Comparison of ENCODE assay signal across 10 cellular contexts in genomic region chr6:39003072-39003471, GRCh38. TPM values are rescaled to one million over a fixed set of nuclear protein-coding genes. Genes with fewer than 3 reads are reported as not detected.
A peak's percentile ranks its signal among the peaks of the same experiment; 100 is the strongest.
DNase-seq lines count a peak whose midpoint lies in the region; ATAC-seq and TF ChIP-seq lines count a peak whose summit lies in the region.
"Had no signal": no experiment of that assay in that cellular context is flagged by ENCODE, and none has a peak within 500 bp of the region (broad histone marks: within the 10 kb centered on the region; RNA-seq: fewer than 3 reads in every experiment).

No MANE protein-coding gene starts in this region.

- no peak for TF ChIP-seq POLR2A in testis (IDR thresholded peaks at IDR 0.05)

- ATAC-seq in HG02588 (IDR thresholded peaks at IDR 0.05; ENCODE audit: unreplicated experiment): no peak

- H3K27me3 ChIP-seq in DOHH2 (ENCODE audit: control insufficient read depth, low read length) (peaks cover 22% of the 10 kb centered on the region), testis (no peaks in the 10 kb centered on the region)

- H3K4me1 ChIP-seq in DOHH2 (ENCODE audit: control insufficient read depth, low read length) (no peaks in the 10 kb centered on the region), testis (no peaks in the 10 kb centered on the region)

- no peak overlapping the region for H3K4me2 ChIP-seq in DOHH2 (ENCODE audit: low read length)

- intact Hi-C loops in testis (cut with DNase I; ENCODE audit: low total_unique reads): no loop called here

- H4K20me1 ChIP-seq in DOHH2 (ENCODE audit: control insufficient read depth, insufficient read depth, low read depth, low read length): no peaks in the 10 kb centered on the region

- 37 to 41% methylated on average over 3 of the region's 3 CpGs for WGBS in testis, 2 donors

- H3F3A ChIP-seq in DOHH2 (ENCODE audit: control insufficient read depth, insufficient read depth): no peaks in the 10 kb centered on the region

- no peaks in the 10 kb centered on the region for H3K9me2 ChIP-seq in DOHH2 (replicated peaks; ENCODE audit: control insufficient read depth, low read length)

- H3K4me3 ChIP-seq in DOHH2 (ENCODE audit: low read length): no peak overlapping the region
- H3K4me3 ChIP-seq in epithelial cell of esophagus (ENCODE audit: low read length): no peak overlapping the region
- H3K4me3 ChIP-seq in testis: no peak overlapping the region

- H3K9me3 ChIP-seq in DOHH2 (ENCODE audit: control insufficient read depth, insufficient read depth, low read length): no peaks in the 10 kb centered on the region
- H3K9me3 ChIP-seq in testis: no peaks in the 10 kb centered on the region

- peak; percentile 4; the same call in 1 of the 2 replicates for TF ChIP-seq CTCF in AG09319 (IDR thresholded peaks at IDR 0.05; ENCODE audit: low read depth, low read length)
- peak; percentile 34 for TF ChIP-seq CTCF in DOHH2 (IDR thresholded peaks at IDR 0.05; ENCODE audit: low read depth, low read length, poor library complexity, severe bottlenecking)
- TF ChIP-seq CTCF in epithelial cell of esophagus (IDR thresholded peaks at IDR 0.05; ENCODE audit: insufficient read depth, low read depth, low read length, missing control alignments): peak; percentile 20
- TF ChIP-seq CTCF in testis (IDR thresholded peaks at IDR 0.05): no peak
- no peak for TF ChIP-seq CTCF in GM20000 (IDR thresholded peaks at IDR 0.05; ENCODE audit: extremely low read depth, missing control alignments)

- DNase-seq in AG09319 (ENCODE audit: extremely low read depth, low read depth): no peak
- peak; percentile 68 for DNase-seq in NCI-H82 (lab: John Stamatoyannopoulos, UW)
- DNase-seq in epithelial cell of esophagus (ENCODE audit: low read depth): peak; percentile 12
- DNase-seq in testis: no peak
- no peak for DNase-seq in NCI-H2107 treated with DMSO at 0.1 percent for 48 hours (lab: John Stamatoyannopoulos, UW; ENCODE audit: unreplicated experiment)
- no peak for DNase-seq in GM20000 (ENCODE audit: low spot score)
- DNase-seq: activated CD4-positive, alpha-beta T cell treated with anti-CD3 and anti-CD28 coated beads, Interleukin-2, amount 10 ng/mL, durations not matched to agents 24 days and 14 days; NCI-H774 had no signal

- H3K79me2 ChIP-seq in DOHH2 (ENCODE audit: control insufficient read depth, low read length): no peaks in the 10 kb centered on the region

- H3K27ac ChIP-seq in DOHH2 (ENCODE audit: low read depth, low read length) (no peak overlapping the region), testis (no peak overlapping the region)

- H3K36me3 ChIP-seq in DOHH2 (ENCODE audit: control insufficient read depth, low read length) (no peaks in the 10 kb centered on the region), testis (ENCODE audit: low read depth, missing control alignments) (no peaks in the 10 kb centered on the region)

RNA-seq across cellular contexts. Expression of gene GLP1R, which starts 45.5 kb away (rescaled TPM):
- total RNA-seq in testis: under 1 TPM; 0.31 to 0.55 TPM
- 0.09 TPM for polyA plus RNA-seq in testis (ENCODE audit: insufficient read depth, low read depth, low replicate concordance)

Comparison
In these comparisons a context has a peak if more than half of its experiments do, and no peak if none do; other contexts are left out.
1. DNase-seq: peak in NCI-H82 (single experiment) and epithelial cell of esophagus (single experiment); none in AG09319 (single experiment), testis (single experiment), NCI-H2107 treated with DMSO at 0.1 percent for 48 hours (single experiment) and GM20000 (single experiment).
2. CTCF ChIP-seq: peak in AG09319 (single experiment), DOHH2 (single experiment) and epithelial cell of esophagus (single experiment); none in testis (0 of 3) and GM20000 (single experiment).